ENCODE assay signal across 1 cellular context in the genomic region with DNA sequence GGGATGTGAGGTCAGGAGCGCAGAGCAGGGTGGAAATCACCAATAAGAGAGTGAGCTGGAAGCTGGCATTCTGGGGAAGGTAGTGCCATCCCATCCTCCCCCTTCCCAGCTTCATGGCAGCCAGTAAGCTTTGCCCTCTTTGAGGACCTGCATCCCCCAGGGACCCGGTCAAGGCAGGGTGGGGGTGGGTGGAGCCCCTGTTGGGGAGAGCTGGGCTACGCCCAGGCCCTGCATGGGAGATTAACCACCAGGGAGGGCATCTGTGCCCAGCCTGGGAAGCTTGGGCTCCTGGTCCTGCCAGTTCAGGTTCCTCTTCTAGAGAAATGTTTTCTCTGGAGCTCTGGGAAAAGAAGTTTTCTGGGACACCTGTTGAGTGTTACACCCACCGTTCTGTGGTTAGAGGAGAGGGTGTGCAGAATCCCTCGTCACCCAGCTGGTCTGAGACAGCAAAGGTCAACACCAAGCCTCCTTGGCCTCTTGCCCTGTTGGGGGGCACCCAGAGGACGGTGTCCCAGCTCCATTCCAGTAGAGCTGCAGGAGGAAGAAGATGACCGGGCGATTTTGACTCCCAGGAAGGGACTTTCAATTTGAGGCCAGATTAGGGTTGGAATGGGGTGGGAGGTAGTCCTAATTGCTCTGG.
TF ChIP-seq lines count a peak whose summit lies in the region.

No MANE protein-coding gene starts in this region.

TF ChIP-seq in H1, 55 proteins besides CTCF, POLR2A, EP300 and RAD21 (continued from another document):
- TF ChIP-seq CTBP2 (IDR thresholded peaks at IDR 0.05; ENCODE audit: borderline replicate concordance, insufficient read depth, insufficient read length, low read length) (no peak), CBX5 (IDR thresholded peaks at IDR 0.05; ENCODE audit: low read depth, low read length) (no peak), ASH2L (IDR thresholded peaks at IDR 0.05; ENCODE audit: low read length) (no peak), YY1 (IDR thresholded peaks at IDR 0.05; ENCODE audit: low read depth, low read length) (no peak), TAF1 (IDR thresholded peaks at IDR 0.05; ENCODE audit: low read depth, low read length) (no peak), SP2 (IDR thresholded peaks at IDR 0.05; ENCODE audit: low read length) (no peak), POLR2AphosphoS5 (IDR thresholded peaks at IDR 0.05; ENCODE audit: low read depth, low read length) (no peak), EGR1 (IDR thresholded peaks at IDR 0.05; ENCODE audit: borderline replicate concordance, low read depth, low read length) (no peak), RFX5 (IDR thresholded peaks at IDR 0.05; ENCODE audit: borderline replicate concordance, low read depth, low read length) (no peak)
- TF ChIP-seq, protein P1, sequence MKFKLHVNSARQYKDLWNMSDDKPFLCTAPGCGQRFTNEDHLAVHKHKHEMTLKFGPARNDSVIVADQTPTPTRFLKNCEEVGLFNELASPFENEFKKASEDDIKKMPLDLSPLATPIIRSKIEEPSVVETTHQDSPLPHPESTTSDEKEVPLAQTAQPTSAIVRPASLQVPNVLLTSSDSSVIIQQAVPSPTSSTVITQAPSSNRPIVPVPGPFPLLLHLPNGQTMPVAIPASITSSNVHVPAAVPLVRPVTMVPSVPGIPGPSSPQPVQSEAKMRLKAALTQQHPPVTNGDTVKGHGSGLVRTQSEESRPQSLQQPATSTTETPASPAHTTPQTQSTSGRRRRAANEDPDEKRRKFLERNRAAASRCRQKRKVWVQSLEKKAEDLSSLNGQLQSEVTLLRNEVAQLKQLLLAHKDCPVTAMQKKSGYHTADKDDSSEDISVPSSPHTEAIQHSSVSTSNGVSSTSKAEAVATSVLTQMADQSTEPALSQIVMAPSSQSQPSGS (IDR thresholded peaks at IDR 0.05; ENCODE audit: low read length), result no peak
TF ChIP-seq in H1: peak in this region for 0.
